Comparison of ENCODE assay signal across 9 cellular contexts in the genomic region with DNA sequence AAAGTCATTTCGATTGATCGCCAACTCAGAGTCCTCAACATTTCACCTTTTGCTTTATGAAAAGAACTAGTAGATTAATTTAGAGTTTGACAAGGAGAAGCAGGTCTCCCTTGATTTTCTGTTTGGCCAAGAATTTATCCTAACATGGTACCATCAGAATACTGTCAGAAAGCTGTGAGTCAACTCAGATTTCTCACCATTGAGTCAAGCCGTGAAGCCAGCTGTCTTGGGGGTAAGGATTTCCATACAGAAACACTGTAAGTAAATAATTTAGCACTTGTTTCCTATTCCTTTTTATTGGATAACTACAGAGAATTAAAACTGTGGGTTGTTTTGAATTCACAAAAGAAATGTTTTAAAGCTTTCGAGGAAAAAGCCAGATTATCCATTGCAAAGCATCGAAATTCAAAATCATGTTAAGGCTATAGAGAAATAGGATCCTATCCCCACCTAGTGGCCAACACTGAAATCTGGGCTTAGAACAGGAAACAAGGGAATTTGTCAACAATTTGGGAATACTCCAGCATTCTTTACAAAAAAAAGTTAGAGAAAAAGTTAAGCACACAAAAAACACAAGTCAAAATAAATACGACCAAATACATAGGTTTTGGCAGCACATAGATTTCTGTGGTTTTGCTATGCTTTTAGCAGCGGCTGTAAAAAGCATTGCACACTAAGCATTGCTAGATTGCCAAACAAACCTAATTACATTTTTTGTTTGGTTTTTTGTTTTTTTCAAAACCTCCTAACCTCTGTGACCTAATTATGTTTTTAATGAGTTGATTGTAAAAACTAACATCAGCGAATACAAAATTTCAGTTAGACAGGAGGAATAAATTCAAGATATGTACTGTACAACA. TPM values are rescaled to one million over a fixed set of nuclear protein-coding genes. Genes with fewer than 3 reads are reported as not detected.
A peak's percentile ranks its signal among the peaks of the same experiment; 100 is the strongest.
DNase-seq lines count a peak whose midpoint lies in the region; ATAC-seq and TF ChIP-seq lines count a peak whose summit lies in the region.
"Had no signal": no experiment of that assay in that cellular context is flagged by ENCODE, and none has a peak within 500 bp of the region (broad histone marks: within the 10 kb centered on the region; RNA-seq: fewer than 3 reads in every experiment).

No MANE protein-coding gene starts in this region.

- H3K27me3 Mint-ChIP-seq in WTC11 (ENCODE audit: low read depth) (peaks cover 9% of the 10 kb centered on the region), immature natural killer cell (ENCODE audit: low read depth in 3 of 3) (peaks cover 2 to 15% (median 5%) of the 10 kb centered on the region in 3 donors), type B pancreatic cell (peaks cover 29% of the 10 kb centered on the region)

- H3K9me3 ChIP-seq in DOHH2 (ENCODE audit: control insufficient read depth, insufficient read depth, low read length), result peaks cover 3% of the 10 kb centered on the region

- TF ChIP-seq CTCF in DOHH2 (IDR thresholded peaks at IDR 0.05; ENCODE audit: low read depth, low read length, poor library complexity, severe bottlenecking) (peak; percentile 83), KMS-11 (conservative IDR thresholded peaks at IDR 0.05; ENCODE audit: low read depth, low read length) (peak; percentile 78), WTC11 (IDR thresholded peaks at IDR 0.05) (peak; percentile 59; the same call in 1 of the 2 replicates), type B pancreatic cell (conservative IDR thresholded peaks at IDR 0.05) (peak; percentile 93)

- no peak overlapping the region; the same call in 1 of the 2 replicates for H3K27ac Mint-ChIP-seq in WTC11
- H3K27ac Mint-ChIP-seq in immature natural killer cell, result no peak overlapping the region
- H3K27ac Mint-ChIP-seq in type B pancreatic cell, result no peak overlapping the region
- H3K27ac Mint-ChIP-seq: naive thymus-derived CD8-positive, alpha-beta T cell had no signal

- H3K79me2 ChIP-seq in DOHH2 (ENCODE audit: control insufficient read depth, low read length), result no peaks in the 10 kb centered on the region
- no peaks in the 10 kb centered on the region for H3K79me2 ChIP-seq in KMS-11 (ENCODE audit: insufficient read depth, low read depth)

- CTCF ChIA-PET in WTC11 (lab: Charles Lee), result interaction anchor here (0.6 to 5.9 kb wide), 26 partner anchors 9 to 215 kb away, joined by 3 to 76 read pairs (median 4); partner anchors contain the start of genes HLA-DMA and HLA-DPB1

- no peaks in the 10 kb centered on the region for H3F3A ChIP-seq in DOHH2 (ENCODE audit: control insufficient read depth, insufficient read depth)

- H3K4me2 ChIP-seq in DOHH2 (ENCODE audit: low read length), result no peak overlapping the region
- H3K4me2 ChIP-seq in KMS-11, result no peak overlapping the region

- H4K20me1 ChIP-seq in DOHH2 (ENCODE audit: control insufficient read depth, insufficient read depth, low read depth, low read length), result no peaks in the 10 kb centered on the region
- H4K20me1 ChIP-seq in KMS-11 (ENCODE audit: insufficient read depth), result no peaks in the 10 kb centered on the region

- H3K36me3 ChIP-seq in DOHH2 (ENCODE audit: control insufficient read depth, low read length), result no peaks in the 10 kb centered on the region
- no peaks in the 10 kb centered on the region for H3K36me3 ChIP-seq in KMS-11 (ENCODE audit: insufficient read depth)

- peaks cover 12% of the 10 kb centered on the region for H3K27me3 ChIP-seq in DOHH2 (ENCODE audit: control insufficient read depth, low read length)
- H3K27me3 ChIP-seq in KMS-11 (ENCODE audit: insufficient read depth, low read depth), result no peaks in the 10 kb centered on the region

- H3K4me1 Mint-ChIP-seq in WTC11, result peaks cover 23% of the 10 kb centered on the region
- H3K4me1 Mint-ChIP-seq in immature natural killer cell, result peaks cover 6 to 12% of the 10 kb centered on the region in 2 donors
- no peaks in the 10 kb centered on the region for H3K4me1 Mint-ChIP-seq in type B pancreatic cell (ENCODE audit: unreplicated experiment)

- H3K4me3 ChIP-seq in DOHH2 (ENCODE audit: low read length), result no peak overlapping the region
- no peak overlapping the region for H3K4me3 ChIP-seq in KMS-11 (IDR thresholded peaks at IDR 0.05; ENCODE audit: insufficient read depth, low read depth, low read length)

- H3K4me3 Mint-ChIP-seq in WTC11, result no peak overlapping the region
- H3K4me3 Mint-ChIP-seq in immature natural killer cell, result no peak overlapping the region
- no peak overlapping the region for H3K4me3 Mint-ChIP-seq in type B pancreatic cell
- H3K4me3 Mint-ChIP-seq: naive thymus-derived CD8-positive, alpha-beta T cell had no signal

- peaks cover 12% of the 10 kb centered on the region for H3K36me3 Mint-ChIP-seq in WTC11
- H3K36me3 Mint-ChIP-seq in immature natural killer cell, result peaks cover 0 to 5% (median 0%) of the 10 kb centered on the region in 3 donors
- H3K36me3 Mint-ChIP-seq in type B pancreatic cell, result no peaks in the 10 kb centered on the region

- H3K4me1 ChIP-seq in DOHH2 (ENCODE audit: control insufficient read depth, low read length) (peaks cover under 1% of the 10 kb centered on the region; the same call in 1 of the 2 replicates), KMS-11 (ENCODE audit: low read depth, poor library complexity, severe bottlenecking) (no peaks in the 10 kb centered on the region)

- no peak overlapping the region for H3K27ac ChIP-seq in DOHH2 (ENCODE audit: low read depth, low read length)
- no peak overlapping the region for H3K27ac ChIP-seq in KMS-11

- DNase-seq in WTC11 (ENCODE audit: low spot score) (no peak), immature natural killer cell (peak in 2 of 3 donors; percentile 10 to 15), type B pancreatic cell (ENCODE audit: extremely low spot score, unreplicated experiment) (no peak), ecto neural progenitor cell (ENCODE audit: low spot score) (no peak)

- H3K9me2 ChIP-seq in DOHH2 (replicated peaks; ENCODE audit: control insufficient read depth, low read length), result no peaks in the 10 kb centered on the region

- no peak overlapping the region for H3K9ac ChIP-seq in KMS-11

- H2AFZ ChIP-seq in KMS-11 (ENCODE audit: low read depth), result no peak overlapping the region

- ATAC-seq in WTC11 (no peak), HG02852 (IDR thresholded peaks at IDR 0.05; ENCODE audit: unreplicated experiment) (no peak), GM21737 (IDR thresholded peaks at IDR 0.05; ENCODE audit: unreplicated experiment) (no peak)
- ATAC-seq: naive thymus-derived CD8-positive, alpha-beta T cell had no signal

- POLR2A ChIA-PET in WTC11 (lab: Charles Lee), result interaction anchor here (0.6 to 0.8 kb wide), 3 partner anchors 28 to 176 kb away, joined by 3 to 4 read pairs (median 4); no protein-coding TSS in a partner anchor

- peaks cover 17% of the 10 kb centered on the region for H3K9me3 Mint-ChIP-seq in WTC11
- peaks cover 6 to 15% (median 12%) of the 10 kb centered on the region in 6 donors for H3K9me3 Mint-ChIP-seq in immature natural killer cell
- H3K9me3 Mint-ChIP-seq in type B pancreatic cell, result peaks cover 9% of the 10 kb centered on the region

TF ChIP-seq in WTC11, 78 proteins besides CTCF, POLR2A, EP300 and RAD21 (continues in another document):
- TF ChIP-seq ZSCAN18 (CRISPR knock-in tag; IDR thresholded peaks at IDR 0.05) (no peak), ZNF396 (CRISPR knock-in tag; IDR thresholded peaks at IDR 0.05; ENCODE audit: borderline replicate concordance) (no peak), ZNF219 (CRISPR knock-in tag; IDR thresholded peaks at IDR 0.05; ENCODE audit: borderline replicate concordance) (no peak), ZNF263 (CRISPR knock-in tag; IDR thresholded peaks at IDR 0.05; ENCODE audit: low read depth) (no peak), SOX15 (CRISPR knock-in tag; IDR thresholded peaks at IDR 0.05) (no peak), JUN (CRISPR knock-in tag; IDR thresholded peaks at IDR 0.05) (no peak), NR3C1 (CRISPR knock-in tag; conservative IDR thresholded peaks at IDR 0.05; ENCODE audit: low read depth) (no peak), SMAD3 (CRISPR knock-in tag; IDR thresholded peaks at IDR 0.05; ENCODE audit: borderline replicate concordance) (no peak)
- TF ChIP-seq, protein P1, sequence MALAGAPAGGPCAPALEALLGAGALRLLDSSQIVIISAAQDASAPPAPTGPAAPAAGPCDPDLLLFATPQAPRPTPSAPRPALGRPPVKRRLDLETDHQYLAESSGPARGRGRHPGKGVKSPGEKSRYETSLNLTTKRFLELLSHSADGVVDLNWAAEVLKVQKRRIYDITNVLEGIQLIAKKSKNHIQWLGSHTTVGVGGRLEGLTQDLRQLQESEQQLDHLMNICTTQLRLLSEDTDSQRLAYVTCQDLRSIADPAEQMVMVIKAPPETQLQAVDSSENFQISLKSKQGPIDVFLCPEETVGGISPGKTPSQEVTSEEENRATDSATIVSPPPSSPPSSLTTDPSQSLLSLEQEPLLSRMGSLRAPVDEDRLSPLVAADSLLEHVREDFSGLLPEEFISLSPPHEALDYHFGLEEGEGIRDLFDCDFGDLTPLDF (CRISPR knock-in tag; IDR thresholded peaks at IDR 0.05), result no peak

RNA-seq across cellular contexts. Expression of gene COL11A2, which starts 44.2 kb away (rescaled TPM):
- total RNA-seq in WTC11 (2021) (3.0 to 4.4 TPM (median 3.7 TPM) in 3 replicates), type B pancreatic cell (ENCODE audit: low replicate concordance) (1.3 and 11.9 TPM in 2 replicates)
- under 1 TPM in 2 of 3 donors, not detected in 1; 0.33 to 0.67 TPM for polyA plus RNA-seq in immature natural killer cell

RNA-seq across cellular contexts. Expression of gene RXRB, which starts 52.4 kb away (rescaled TPM):
- total RNA-seq in WTC11 (2021) (21.5 to 24.5 TPM (median 23.3 TPM) in 3 replicates), type B pancreatic cell (ENCODE audit: low replicate concordance) (49.2 and 61.9 TPM in 2 replicates)
- polyA plus RNA-seq in immature natural killer cell, result 10 to 100 TPM in 1 of 3 donors, 1 to 10 TPM in 2; 6.0 to 11.8 (median 6.9) TPM

RNA-seq across cellular contexts. Expression of gene SLC39A7, which starts 52.6 kb away (rescaled TPM):
- 131 to 163 TPM (median 134 TPM) in 3 replicates for total RNA-seq in WTC11 (2021)
- 10 to 100 TPM; 27.4 to 67.5 (median 45.4) TPM for polyA plus RNA-seq in immature natural killer cell
- 147 and 202 TPM in 2 replicates for total RNA-seq in type B pancreatic cell (ENCODE audit: low replicate concordance)

RNA-seq across cellular contexts. Expression of gene HSD17B8, which starts 56.4 kb away (rescaled TPM):
- total RNA-seq in WTC11 (2021), result 7.3 to 8.1 TPM (median 7.7 TPM) in 3 replicates
- polyA plus RNA-seq in immature natural killer cell, result 10 to 100 TPM; 28.8 to 47.6 (median 34.3) TPM
- 13.9 and 15.7 TPM in 2 replicates for total RNA-seq in type B pancreatic cell (ENCODE audit: low replicate concordance)

Comparison
In these comparisons a context has a peak if more than half of its experiments do, and no peak if none do; other contexts are left out.
1. DNase-seq: peak in immature natural killer cell (2 of 3); none in WTC11 (single experiment), type B pancreatic cell (single experiment) and ecto neural progenitor cell (single experiment).
2. Peak in every context shown above with its lines, with median percentiles within 50 percentile points of each other: CTCF ChIP-seq.